ENCODE assay signal across 9 cellular contexts in genomic region chr4:173014113-173014558, GRCh38.
DNase-seq lines count a peak whose midpoint lies in the region; ATAC-seq, FAIRE-seq and TF ChIP-seq lines count a peak whose summit lies in the region.
"Had no signal": no experiment of that assay in that cellular context is flagged by ENCODE, and none has a peak within 500 bp of the region (broad histone marks: within the 10 kb centered on the region; RNA-seq: fewer than 3 reads in every experiment).

No MANE protein-coding gene starts in this region.

- H3K27ac ChIP-seq in OCI-LY7 (ENCODE audit: low read depth, low read length, poor library complexity, severe bottlenecking) (no peak overlapping the region), epithelial cell of prostate (peak overlapping the region; percentile 10)
- H3K27ac ChIP-seq: uterus had no signal

- H3K4me1 Mint-ChIP-seq in activated naive CD8-positive, alpha-beta T cell treated with anti-CD3 and anti-CD28 coated beads for 36 hours = no peaks in the 10 kb centered on the region

- H3K4me3 ChIP-seq in OCI-LY7 (ENCODE audit: low read depth, low read length, poor library complexity, severe bottlenecking) = no peak overlapping the region
- H3K4me3 ChIP-seq: uterus had no signal

- no peak overlapping the region for H3K27ac Mint-ChIP-seq in activated naive CD8-positive, alpha-beta T cell treated with anti-CD3 and anti-CD28 coated beads for 36 hours
- H3K27ac Mint-ChIP-seq: activated naive CD8-positive, alpha-beta T cell treated with anti-CD3 and anti-CD28 coated beads, Interleukin-2, amount 10 ng/mL, durations not matched to agents 7 days and 5 days had no signal

- POLR2A ChIA-PET in OCI-LY7 (lab: Charles Lee) = interaction anchor here (0.7 to 1.9 kb wide), 6 partner anchors 10 to 398 kb away, joined by 4 to 12 read pairs (median 6); no protein-coding TSS in a partner anchor

- no peaks in the 10 kb centered on the region for H3K27me3 Mint-ChIP-seq in activated naive CD8-positive, alpha-beta T cell treated with anti-CD3 and anti-CD28 coated beads for 36 hours

- no peak for TF ChIP-seq POLR2A in H54 (IDR thresholded peaks at IDR 0.05; ENCODE audit: low read depth, low read length)

- no peaks in the 10 kb centered on the region for H3K79me2 ChIP-seq in OCI-LY7 (ENCODE audit: insufficient read depth, low read depth, low read length)

- H4K20me1 ChIP-seq in OCI-LY7 (ENCODE audit: insufficient read depth, low read length) = no peaks in the 10 kb centered on the region

- H3K36me3 ChIP-seq in OCI-LY7 (ENCODE audit: insufficient read depth, low read length) = no peaks in the 10 kb centered on the region
- H3K36me3 ChIP-seq: uterus had no signal

- H3K4me3 Mint-ChIP-seq in activated naive CD8-positive, alpha-beta T cell treated with anti-CD3 and anti-CD28 coated beads for 36 hours = no peak overlapping the region
- H3K4me3 Mint-ChIP-seq: activated naive CD8-positive, alpha-beta T cell treated with anti-CD3 and anti-CD28 coated beads, Interleukin-2, amount 10 ng/mL, durations not matched to agents 7 days and 5 days had no signal

- H3K36me3 Mint-ChIP-seq in activated naive CD8-positive, alpha-beta T cell treated with anti-CD3 and anti-CD28 coated beads for 36 hours = no peaks in the 10 kb centered on the region
- H3K36me3 Mint-ChIP-seq: activated naive CD8-positive, alpha-beta T cell treated with anti-CD3 and anti-CD28 coated beads, Interleukin-2, amount 10 ng/mL, durations not matched to agents 7 days and 5 days had no signal

- H3K4me2 ChIP-seq in OCI-LY7 (ENCODE audit: low read length) = no peak overlapping the region

- CTCF ChIA-PET in OCI-LY7 (lab: Charles Lee; ENCODE audit: unreplicated experiment) = interaction anchor here (1.1 to 1.7 kb wide), 4 partner anchors 10 to 407 kb away, joined by 5 to 18 read pairs (median 8); no protein-coding TSS in a partner anchor

- ATAC-seq in GM21367 (IDR thresholded peaks at IDR 0.05; ENCODE audit: unreplicated experiment) = no peak

- H2AFZ ChIP-seq in OCI-LY7 (ENCODE audit: low read length) = peak overlapping the region; percentile 17

- no peak for FAIRE-seq in H54 (lab: Jason Lieb, UNC)

- no peaks in the 10 kb centered on the region for H3K9me3 Mint-ChIP-seq in activated naive CD8-positive, alpha-beta T cell treated with anti-CD3 and anti-CD28 coated beads for 36 hours
- H3K9me3 Mint-ChIP-seq: activated naive CD8-positive, alpha-beta T cell treated with anti-CD3 and anti-CD28 coated beads, Interleukin-2, amount 10 ng/mL, durations not matched to agents 7 days and 5 days had no signal

- TF ChIP-seq CTCF in OCI-LY7 (conservative IDR thresholded peaks at IDR 0.05; ENCODE audit: low read length) = no peak

- DNase-seq in H54 (ENCODE audit: insufficient read length, low spot score) = peak; percentile 45
- peak; percentile 24 for DNase-seq in OCI-LY7 (ENCODE audit: low spot score)
- no peak for DNase-seq in epithelial cell of prostate (ENCODE audit: low read depth, low spot score)
- peak; percentile 45 for DNase-seq in non-pigmented ciliary epithelial cell (ENCODE audit: low read depth)
- no peak for DNase-seq in activated naive CD8-positive, alpha-beta T cell treated with anti-CD3 and anti-CD28 coated beads for 36 hours
- no peak for DNase-seq in GF-D8 (lab: John Stamatoyannopoulos, UW)
- DNase-seq: activated naive CD8-positive, alpha-beta T cell treated with anti-CD3 and anti-CD28 coated beads, Interleukin-2, amount 10 ng/mL, durations not matched to agents 7 days and 5 days had no signal

- no peaks in the 10 kb centered on the region for H3K9me2 ChIP-seq in OCI-LY7 (ENCODE audit: insufficient read depth, low read length)

- intact Hi-C loops in OCI-LY7 (cut with micrococcal nuclease; ENCODE audit: unreplicated experiment) = loop anchor here (5.0 kb wide), 1 partner anchor 303 kb away; no protein-coding TSS in a partner anchor

- H3K9me3 ChIP-seq in OCI-LY7 (ENCODE audit: low read length) = no peaks in the 10 kb centered on the region
- H3K9me3 ChIP-seq: uterus had no signal

- BruUV-seq in OCI-LY7 (replicated peaks; lab: Mats Ljungman, UMichigan) = no TSS peak

- H3K4me1 ChIP-seq in OCI-LY7 (ENCODE audit: insufficient read depth, low read length, poor library complexity, severe bottlenecking) = peaks cover 5% of the 10 kb centered on the region

Comparison
In these comparisons a context has a peak if more than half of its experiments do, and no peak if none do; other contexts are left out.
1. DNase-seq: peak in H54 (single experiment), OCI-LY7 (single experiment) and non-pigmented ciliary epithelial cell (single experiment); none in epithelial cell of prostate (single experiment), activated naive CD8-positive, alpha-beta T cell treated with anti-CD3 and anti-CD28 coated beads for 36 hours (single experiment) and GF-D8 (single experiment).